9 cellular contexts compared by ENCODE assay signal in genomic region chr10:13956826-13957225, GRCh38.
DNase-seq lines count a peak whose midpoint lies in the region; ATAC-seq and TF ChIP-seq lines count a peak whose summit lies in the region.
"Had no signal": no experiment of that assay in that cellular context is flagged by ENCODE, and none has a peak within 500 bp of the region (broad histone marks: within the 10 kb centered on the region; RNA-seq: fewer than 3 reads in every experiment).

No MANE protein-coding gene starts in this region.

- peaks cover 4% of the 10 kb centered on the region for H3K4me1 Mint-ChIP-seq in activated T-cell treated with anti-CD3 and anti-CD28 coated beads, Interleukin-2, amount 50 U/mL, for 4 hours (ENCODE audit: low read depth)

- H3K36me3 ChIP-seq in liver (ENCODE audit: control insufficient read depth in 4 of 4, insufficient read depth in 3 of 4, low read depth in 1 of 4, low read length in 3 of 4) = no peaks in the 10 kb centered on the region
- no peaks in the 10 kb centered on the region for H3K36me3 ChIP-seq in skeletal muscle tissue (ENCODE audit: control insufficient read depth in 3 of 3, insufficient read depth in 3 of 3, low read length in 3 of 3)

- H3K9me3 Mint-ChIP-seq in activated T-cell treated with anti-CD3 and anti-CD28 coated beads, Interleukin-2, amount 50 U/mL, for 4 hours = no peaks in the 10 kb centered on the region

- TF ChIP-seq CTCF in liver (IDR thresholded peaks at IDR 0.05; ENCODE audit: low read depth, low read length, missing input control) = peak; percentile 21

- H3K9ac ChIP-seq in liver (ENCODE audit: low read depth in 1 of 2, low read length in 2 of 2) = no peak overlapping the region
- no peak overlapping the region for H3K9ac ChIP-seq in skeletal muscle tissue (ENCODE audit: low read depth in 1 of 3, low read length in 3 of 3)

- H3K4me3 ChIP-seq in liver (ENCODE audit: low read depth in 1 of 3, low read length in 3 of 3) = no peak overlapping the region
- H3K4me3 ChIP-seq in skeletal muscle tissue (ENCODE audit: low read length in 3 of 3) = no peak overlapping the region

- in situ Hi-C loops in G401 (cut with HindIII; ENCODE audit: low sequenced_read_pairs) = no loop called here

- no peaks in the 10 kb centered on the region for H3K36me3 Mint-ChIP-seq in activated T-cell treated with anti-CD3 and anti-CD28 coated beads, Interleukin-2, amount 50 U/mL, for 4 hours (ENCODE audit: insufficient read depth)
- H3K36me3 Mint-ChIP-seq: CD8-positive, alpha-beta memory T cell had no signal

- H3K4me1 ChIP-seq in liver (ENCODE audit: control insufficient read depth in 4 of 4, insufficient read depth in 4 of 4, low read length in 3 of 4) (peaks cover 0 to 2% (median under 1%) of the 10 kb centered on the region in 4 donors), skeletal muscle tissue (ENCODE audit: control insufficient read depth in 3 of 3, insufficient read depth in 3 of 3, low read length in 3 of 3) (peaks cover 4 to 14% (median 6%) of the 10 kb centered on the region in 3 donors)

- ATAC-seq in esophagus mucosa (peak; percentile 23), GM18517 (IDR thresholded peaks at IDR 0.05; ENCODE audit: unreplicated experiment) (no peak)
- no peak for ATAC-seq in activated T-cell treated with anti-CD3 and anti-CD28 coated beads, Interleukin-2, amount 50 U/mL, for 4 hours

- no peak overlapping the region for H3K4me3 Mint-ChIP-seq in activated T-cell treated with anti-CD3 and anti-CD28 coated beads, Interleukin-2, amount 50 U/mL, for 4 hours
- H3K4me3 Mint-ChIP-seq: CD8-positive, alpha-beta memory T cell had no signal

- H3K27ac ChIP-seq in liver (ENCODE audit: low read depth in 1 of 2, low read length in 2 of 2) (no peak overlapping the region), skeletal muscle tissue (ENCODE audit: low read depth, low read length) (peak overlapping the region; percentile 51)

- 56% methylated on average over 8 of the region's 8 CpGs for WGBS in liver

- H3K27me3 ChIP-seq in liver (ENCODE audit: control insufficient read depth in 4 of 4, insufficient read depth in 4 of 4, low read length in 3 of 4) (no peaks in the 10 kb centered on the region), skeletal muscle tissue (ENCODE audit: control insufficient read depth in 3 of 3, insufficient read depth in 3 of 3, low read length in 3 of 3) (no peaks in the 10 kb centered on the region)

- peak; percentile 28 for DNase-seq in G401 (ENCODE audit: low spot score)
- no peak for DNase-seq in dedifferentiated amniotic fluid mesenchymal stem cell (ENCODE audit: extremely low spot score)
- no peak for DNase-seq in activated T-cell treated with anti-CD3 and anti-CD28 coated beads for 4 hours
- DNase-seq in activated T-cell treated with anti-CD3 and anti-CD28 coated beads, Interleukin-2, amount 50 U/mL, for 4 hours = no peak
- DNase-seq: CD8-positive, alpha-beta memory T cell had no signal

- peaks cover 5% of the 10 kb centered on the region for H3K27me3 Mint-ChIP-seq in activated T-cell treated with anti-CD3 and anti-CD28 coated beads, Interleukin-2, amount 50 U/mL, for 4 hours (ENCODE audit: low read depth)

- peak; percentile 48 to 70 for TF ChIP-seq RAD21 in liver (IDR thresholded peaks at IDR 0.05)

- H3K9me3 ChIP-seq in liver (ENCODE audit: control insufficient read depth in 4 of 4, low read length in 3 of 4) (no peaks in the 10 kb centered on the region), skeletal muscle tissue (ENCODE audit: control insufficient read depth in 3 of 3, low read length in 3 of 3) (no peaks in the 10 kb centered on the region)

TF ChIP-seq in liver, 16 proteins besides CTCF, POLR2A, EP300 and RAD21:
- peak; percentile 4 to 13 for TF ChIP-seq RXRA (IDR thresholded peaks at IDR 0.05)
- TF ChIP-seq TAF1 (conservative IDR thresholded peaks at IDR 0.05) = no peak
TF ChIP-seq in liver: peak in this region for 1.
